ENCODE assay signal across 8 cellular contexts in genomic region chr20:3407426-3408250, GRCh38. TPM values are rescaled to one million over a fixed set of nuclear protein-coding genes. Genes with fewer than 3 reads are reported as not detected.
DNase-seq lines count a peak whose midpoint lies in the region; ATAC-seq and TF ChIP-seq lines count a peak whose summit lies in the region.

TSS of gene DNAAF9 (minus strand) at chr20:3407669. CDS start at chr20:3407557, 112 bp downstream.

- ATAC-seq in HG02798 (IDR thresholded peaks at IDR 0.05; ENCODE audit: poor library complexity, unreplicated experiment) (peak; percentile 61), left lung (peak; percentile 85), HG03442 (IDR thresholded peaks at IDR 0.05; ENCODE audit: unreplicated experiment) (no peak)

- peak within 1 kb of the TSS; percentile 92 for H3K4me3 Mint-ChIP-seq in dendritic cell treated with granulocyte-macrophage colony-stimulating factor and Interleukin-4, amounts not matched to agents 40 ng/mL and 50 ng/mL, for 4 days

- H3K27me3 ChIP-seq in left lung: no peaks in the 10 kb centered on the region

- peaks cover 21% of the 10 kb centered on the region for H3K36me3 Mint-ChIP-seq in dendritic cell treated with granulocyte-macrophage colony-stimulating factor and Interleukin-4, amounts not matched to agents 40 ng/mL and 50 ng/mL, for 4 days (ENCODE audit: low read depth)

- peak; percentile 15 to 38 for TF ChIP-seq CTCF in left lung (IDR thresholded peaks at IDR 0.05)

- no peaks in the 10 kb centered on the region for H3K36me3 ChIP-seq in left lung

- peak within 1 kb of the TSS; percentile 96 for H3K27ac Mint-ChIP-seq in dendritic cell treated with granulocyte-macrophage colony-stimulating factor and Interleukin-4, amounts not matched to agents 40 ng/mL and 50 ng/mL, for 4 days

- H3K4me1 ChIP-seq in left lung: peaks cover 4 to 17% of the 10 kb centered on the region in 2 donors

- no peaks in the 10 kb centered on the region for H3K9me3 Mint-ChIP-seq in dendritic cell treated with granulocyte-macrophage colony-stimulating factor and Interleukin-4, amounts not matched to agents 40 ng/mL and 50 ng/mL, for 4 days

- DNase-seq in GDM1 (lab: John Stamatoyannopoulos, UW): peak; percentile 62
- DNase-seq in NCI-H2227 treated with DMSO at 0.1 percent for 48 hours (lab: John Stamatoyannopoulos, UW): peak; percentile 78
- DNase-seq in activated CD4-positive, alpha-beta T cell treated with anti-CD3 and anti-CD28 coated beads, Interleukin-2, amount 50 U/mL, for 1 hour: peak; percentile 62
- DNase-seq in left lung: peak; percentile 83 to 91
- peak; percentile 65 to 73 for DNase-seq in stimulated activated CD4-positive, alpha-beta T cell treated with anti-CD3 and anti-CD28 coated beads, Interleukin-2, amount 100 ng/mL, for 24 hours

- peaks cover 50% of the 10 kb centered on the region for H3K4me1 Mint-ChIP-seq in dendritic cell treated with granulocyte-macrophage colony-stimulating factor and Interleukin-4, amounts not matched to agents 40 ng/mL and 50 ng/mL, for 4 days (ENCODE audit: low read depth)

- H3K27me3 Mint-ChIP-seq in dendritic cell treated with granulocyte-macrophage colony-stimulating factor and Interleukin-4, amounts not matched to agents 40 ng/mL and 50 ng/mL, for 4 days: no peaks in the 10 kb centered on the region

- intact Hi-C loops in dendritic cell treated with granulocyte-macrophage colony-stimulating factor and Interleukin-4, amounts not matched to agents 40 ng/mL and 50 ng/mL, for 4 days (cut with micrococcal nuclease): loop anchor here (2.0 to 10.0 kb wide), 3 partner anchors 23 to 147 kb away; partner anchors contain the start of gene ATRN
- intact Hi-C loops in left lung (cut with DNase I): no loop called here

- H3K9me3 ChIP-seq in left lung: no peaks in the 10 kb centered on the region

- H3K27ac ChIP-seq in left lung: peak within 1 kb of the TSS; percentile 81 to 89

- peak within 1 kb of the TSS; percentile 71 to 75 for H3K4me3 ChIP-seq in left lung

RNA-seq across cellular contexts. Expression of gene DNAAF9, which starts in this region (rescaled TPM):
- 10 to 100 TPM; 16.9 to 20.3 TPM for total RNA-seq in left lung
